Comparison of ENCODE assay signal across 9 cellular contexts in the genomic region with DNA sequence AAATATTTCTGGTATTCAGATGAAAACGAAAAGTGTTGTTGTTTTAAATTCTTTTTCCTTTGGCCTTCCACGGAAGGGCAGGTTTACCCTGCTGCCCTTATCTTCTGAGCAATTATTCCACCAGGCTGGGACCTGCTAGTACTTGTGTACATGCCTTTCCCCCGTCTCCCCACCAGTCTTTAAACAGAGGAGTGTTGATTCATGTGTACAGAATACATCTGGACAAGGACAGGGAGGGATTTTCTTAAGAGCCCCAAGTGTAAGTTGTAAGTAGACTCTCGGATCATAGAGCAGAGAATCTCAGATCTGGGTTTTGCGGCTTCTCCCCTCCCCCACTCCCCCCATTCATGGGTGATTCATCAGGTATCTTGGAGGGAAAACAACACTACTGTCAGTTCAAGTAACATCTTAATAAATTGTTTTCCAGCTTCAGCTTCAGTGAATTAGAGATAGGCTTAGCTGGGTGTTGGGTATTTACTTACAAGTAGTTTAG.
DNase-seq lines count a peak whose midpoint lies in the region; ATAC-seq, FAIRE-seq and TF ChIP-seq lines count a peak whose summit lies in the region.
"Had no signal": no experiment of that assay in that cellular context is flagged by ENCODE, and none has a peak within 500 bp of the region (broad histone marks: within the 10 kb centered on the region; RNA-seq: fewer than 3 reads in every experiment).

No MANE protein-coding gene starts in this region.

- no peak for TF ChIP-seq POLR2A in GM12891 (IDR thresholded peaks at IDR 0.05; ENCODE audit: low read depth, low read length)

- H3K4me3 ChIP-seq in WERI-Rb-1 (ENCODE audit: low read depth, low read length) (no peak overlapping the region), fibroblast of lung (replicated peaks in 1 of 4; ENCODE audit: control extremely low read depth in 1 of 4, insufficient read depth in 1 of 4, low read depth in 3 of 4, low read length in 4 of 4) (no peak overlapping the region)

- peak overlapping the region; percentile 28 for H3K4me2 ChIP-seq in fibroblast of lung (ENCODE audit: extremely low read depth, insufficient read depth, low read length)

- TF ChIP-seq CTCF in WERI-Rb-1 (IDR thresholded peaks at IDR 0.05; ENCODE audit: low read depth, low read length) (no peak), fibroblast of lung (conservative IDR thresholded peaks at IDR 0.05 in 1 of 2, IDR thresholded peaks at IDR 0.05 in 1 of 2; ENCODE audit: low read depth in 1 of 2, low read length in 2 of 2) (no peak)

- H3K9me3 ChIP-seq in WERI-Rb-1 (ENCODE audit: severe bottlenecking), result no peaks in the 10 kb centered on the region
- no peaks in the 10 kb centered on the region for H3K9me3 ChIP-seq in fibroblast of lung (ENCODE audit: control insufficient read depth, insufficient read depth, low read depth, low read length)

- H3K27me3 ChIP-seq in WERI-Rb-1 (ENCODE audit: insufficient read depth, low read depth, severe bottlenecking) (no peaks in the 10 kb centered on the region), fibroblast of lung (ENCODE audit: control insufficient read depth, insufficient read depth, low read length) (no peaks in the 10 kb centered on the region)

- no peaks in the 10 kb centered on the region for H4K20me1 ChIP-seq in fibroblast of lung (ENCODE audit: control insufficient read depth, extremely low read depth, insufficient read depth, low read length)

- peaks cover 14% of the 10 kb centered on the region for H3K4me1 ChIP-seq in fibroblast of lung (ENCODE audit: control insufficient read depth, extremely low read depth, insufficient read depth, low read length)

- no peak for ATAC-seq in GM21367 (IDR thresholded peaks at IDR 0.05; ENCODE audit: unreplicated experiment)
- no peak for ATAC-seq in GM21360 (IDR thresholded peaks at IDR 0.05; ENCODE audit: unreplicated experiment)

- DNase-seq in HTR-8/SVneo (ENCODE audit: insufficient read length, low spot score) (no peak), WERI-Rb-1 (peak; percentile 29), fibroblast of lung (ENCODE audit: low read depth in 2 of 2) (peak; percentile 67 to 91), GM12891 (ENCODE audit: insufficient read length, low spot score) (no peak), H4 (ENCODE audit: low spot score) (no peak)
- peak; percentile 14 for DNase-seq in stimulated activated CD8-positive, alpha-beta memory T cell treated with anti-CD3 and anti-CD28 coated beads, Interleukin-15, amount 100 ng/mL, for 1 hour (ENCODE audit: low read depth)
- DNase-seq: SHP77 had no signal

- H3K79me2 ChIP-seq in fibroblast of lung (ENCODE audit: control insufficient read depth, insufficient read depth, low read length), result no peaks in the 10 kb centered on the region

- H3K36me3 ChIP-seq in WERI-Rb-1 (no peaks in the 10 kb centered on the region), fibroblast of lung (ENCODE audit: control insufficient read depth, insufficient read depth, low read length) (no peaks in the 10 kb centered on the region)

- H3K27ac ChIP-seq in WERI-Rb-1, result no peak overlapping the region
- peak overlapping the region; percentile 16 for H3K27ac ChIP-seq in fibroblast of lung (ENCODE audit: insufficient read depth, low read length)

- FAIRE-seq in HTR-8/SVneo (lab: Jason Lieb, UNC) (peak; percentile 40), GM12891 (lab: Jason Lieb, UNC) (no peak)

- no peak overlapping the region for H2AFZ ChIP-seq in fibroblast of lung (ENCODE audit: low read length)

- H3K9ac ChIP-seq in fibroblast of lung (ENCODE audit: insufficient read depth, low read length), result no peak overlapping the region

TF ChIP-seq in GM12891, 5 proteins besides CTCF, POLR2A, EP300 and RAD21:
- TF ChIP-seq PAX5 (IDR thresholded peaks at IDR 0.05; ENCODE audit: insufficient read depth, low read length, severe bottlenecking), result no peak
- TF ChIP-seq TAF1 (IDR thresholded peaks at IDR 0.05; ENCODE audit: low read depth, low read length), result no peak
- TF ChIP-seq POLR2AphosphoS5 (IDR thresholded peaks at IDR 0.05; ENCODE audit: low read depth, low read length), result no peak
- TF ChIP-seq POU2F2 (IDR thresholded peaks at IDR 0.05; ENCODE audit: low read depth, low read length), result no peak

Comparison
In these comparisons a context has a peak if more than half of its experiments do, and no peak if none do; other contexts are left out.
1. DNase-seq: peak in WERI-Rb-1 (single experiment), fibroblast of lung (2 of 2) and stimulated activated CD8-positive, alpha-beta memory T cell treated with anti-CD3 and anti-CD28 coated beads, Interleukin-15, amount 100 ng/mL, for 1 hour (single experiment); none in HTR-8/SVneo (single experiment), GM12891 (single experiment) and H4 (single experiment).